ENCODE assay signal across 8 cellular contexts in genomic region chr9:93159601-93160418, GRCh38. TPM values are rescaled to one million over a fixed set of nuclear protein-coding genes. Genes with fewer than 3 reads are reported as not detected.
DNase-seq lines count a peak whose midpoint lies in the region; ATAC-seq and TF ChIP-seq lines count a peak whose summit lies in the region.

No MANE protein-coding gene starts in this region.

- H3K27me3 Mint-ChIP-seq in activated naive CD4-positive, alpha-beta T cell treated with anti-CD3 and anti-CD28 coated beads, Interleukin-2, amount 10 ng/mL, durations not matched to agents 7 days and 5 days: peaks cover 5% of the 10 kb centered on the region

- TF ChIP-seq CTCF in upper lobe of right lung (IDR thresholded peaks at IDR 0.05): peak; percentile 98

- H3K4me3 ChIP-seq in upper lobe of right lung: no peak overlapping the region

- DNase-seq in DMS79 treated with DMSO at 0.1 percent for 48 hours (lab: John Stamatoyannopoulos, UW): peak; percentile 34
- peak; percentile 51 for DNase-seq in LHCN-M2 (ENCODE audit: low read depth)
- DNase-seq in SK-N-DZ (ENCODE audit: low spot score): peak; percentile 75
- DNase-seq in activated naive CD4-positive, alpha-beta T cell treated with anti-CD3 and anti-CD28 coated beads, Interleukin-2, amount 10 ng/mL, durations not matched to agents 7 days and 5 days: peak; percentile 78
- peak; percentile 81 for DNase-seq in glomerular visceral epithelial cell (ENCODE audit: extremely low spot score)
- DNase-seq in pons (ENCODE audit: low spot score): peak; percentile 68
- peak; percentile 93 for DNase-seq in upper lobe of right lung

- no peaks in the 10 kb centered on the region for H3K36me3 Mint-ChIP-seq in activated naive CD4-positive, alpha-beta T cell treated with anti-CD3 and anti-CD28 coated beads, Interleukin-2, amount 10 ng/mL, durations not matched to agents 7 days and 5 days

- no peaks in the 10 kb centered on the region for H3K9me3 ChIP-seq in upper lobe of right lung

- no peak overlapping the region for H3K27ac ChIP-seq in upper lobe of right lung

- H3K4me3 Mint-ChIP-seq in activated naive CD4-positive, alpha-beta T cell treated with anti-CD3 and anti-CD28 coated beads, Interleukin-2, amount 10 ng/mL, durations not matched to agents 7 days and 5 days: no peak overlapping the region

- intact Hi-C loops in upper lobe of right lung (cut with DNase I): loop anchor here (10.0 kb wide), 1 partner anchor 145 kb away; no protein-coding TSS in a partner anchor

- peaks cover 22% of the 10 kb centered on the region for H3K4me1 Mint-ChIP-seq in activated naive CD4-positive, alpha-beta T cell treated with anti-CD3 and anti-CD28 coated beads, Interleukin-2, amount 10 ng/mL, durations not matched to agents 7 days and 5 days

- peaks cover 3% of the 10 kb centered on the region for H3K4me1 ChIP-seq in upper lobe of right lung

- no peaks in the 10 kb centered on the region for H3K27me3 ChIP-seq in upper lobe of right lung

- CTCF ChIA-PET in activated naive CD4-positive, alpha-beta T cell treated with anti-CD3 and anti-CD28 coated beads, Interleukin-2, amount 10 ng/mL, durations not matched to agents 7 days and 5 days (lab: Charles Lee): interaction anchor here (1.1 to 2.3 kb wide), 5 partner anchors 15 to 143 kb away, joined by 3 to 15 read pairs (median 5); no protein-coding TSS in a partner anchor

- no peak overlapping the region for H3K27ac Mint-ChIP-seq in activated naive CD4-positive, alpha-beta T cell treated with anti-CD3 and anti-CD28 coated beads, Interleukin-2, amount 10 ng/mL, durations not matched to agents 7 days and 5 days

- no peaks in the 10 kb centered on the region for H3K36me3 ChIP-seq in upper lobe of right lung

- peak; percentile 70 for ATAC-seq in GM21717 (IDR thresholded peaks at IDR 0.05; ENCODE audit: unreplicated experiment)
- peak; percentile 99 for ATAC-seq in upper lobe of right lung

- no peaks in the 10 kb centered on the region for H3K9me3 Mint-ChIP-seq in activated naive CD4-positive, alpha-beta T cell treated with anti-CD3 and anti-CD28 coated beads, Interleukin-2, amount 10 ng/mL, durations not matched to agents 7 days and 5 days

RNA-seq across cellular contexts. Expression of gene WNK2, which starts 24.1 kb away (rescaled TPM):
- not detected in 2 replicates for total RNA-seq in LHCN-M2 (2014; rRNA removed)
- not detected for polyA plus RNA-seq in LHCN-M2 (2012)
- polyA plus RNA-seq in SK-N-DZ (2014; cell fraction: cytosol; rRNA removed): 13.0 and 30.9 TPM in 2 replicates
- polyA plus RNA-seq in SK-N-DZ (2014; cell fraction: nucleus; rRNA removed): 28.0 and 59.2 TPM in 2 replicates
- total RNA-seq in upper lobe of right lung: 0.35 TPM

RNA-seq across cellular contexts. Expression of gene NINJ1, which starts 25.8 kb away (rescaled TPM):
- total RNA-seq in LHCN-M2 (2014; rRNA removed) (18.5 TPM in 2 replicates), upper lobe of right lung (53.2 TPM)
- 14.2 TPM for polyA plus RNA-seq in LHCN-M2 (2012)
- 9.9 and 12.7 TPM in 2 replicates for polyA plus RNA-seq in SK-N-DZ (2014; cell fraction: cytosol; rRNA removed)
- polyA plus RNA-seq in SK-N-DZ (2014; cell fraction: nucleus; rRNA removed): 5.5 and 6.9 TPM in 2 replicates

Comparison
In these comparisons a context has a peak if more than half of its experiments do, and no peak if none do; other contexts are left out.
1. DNase-seq: peak in every context shown above with its lines; median percentile 93 in upper lobe of right lung; 81 in glomerular visceral epithelial cell; 78 in activated naive CD4-positive, alpha-beta T cell treated with anti-CD3 and anti-CD28 coated beads, Interleukin-2, amount 10 ng/mL, durations not matched to agents 7 days and 5 days; 75 in SK-N-DZ; 68 in pons; 51 in LHCN-M2; 34 in DMS79 treated with DMSO at 0.1 percent for 48 hours.